1 cellular context compared by ENCODE assay signal in the genomic region with DNA sequence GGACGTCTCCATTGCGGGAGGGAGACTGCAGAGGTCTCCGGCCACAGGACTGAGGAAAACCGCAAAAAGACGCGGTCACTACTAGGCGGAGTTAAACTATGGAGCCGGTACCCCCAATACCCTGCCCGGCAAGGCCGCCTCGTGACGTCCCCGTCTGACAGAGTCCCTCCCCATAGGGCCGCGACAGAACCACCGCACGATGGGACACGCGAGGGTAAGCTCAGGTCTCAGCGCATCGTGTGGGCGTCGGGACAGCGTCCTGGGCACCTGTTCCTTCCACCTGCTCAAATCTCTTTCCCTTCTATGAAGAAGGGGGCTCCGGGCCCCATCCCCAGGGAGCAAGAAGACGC.
TF ChIP-seq lines count a peak whose summit lies in the region.

No MANE protein-coding gene starts in this region.

TF ChIP-seq in HepG2, 621 proteins besides CTCF, POLR2A, EP300 and RAD21 (continued from another document and continues in another):
- TF ChIP-seq, protein P1, sequence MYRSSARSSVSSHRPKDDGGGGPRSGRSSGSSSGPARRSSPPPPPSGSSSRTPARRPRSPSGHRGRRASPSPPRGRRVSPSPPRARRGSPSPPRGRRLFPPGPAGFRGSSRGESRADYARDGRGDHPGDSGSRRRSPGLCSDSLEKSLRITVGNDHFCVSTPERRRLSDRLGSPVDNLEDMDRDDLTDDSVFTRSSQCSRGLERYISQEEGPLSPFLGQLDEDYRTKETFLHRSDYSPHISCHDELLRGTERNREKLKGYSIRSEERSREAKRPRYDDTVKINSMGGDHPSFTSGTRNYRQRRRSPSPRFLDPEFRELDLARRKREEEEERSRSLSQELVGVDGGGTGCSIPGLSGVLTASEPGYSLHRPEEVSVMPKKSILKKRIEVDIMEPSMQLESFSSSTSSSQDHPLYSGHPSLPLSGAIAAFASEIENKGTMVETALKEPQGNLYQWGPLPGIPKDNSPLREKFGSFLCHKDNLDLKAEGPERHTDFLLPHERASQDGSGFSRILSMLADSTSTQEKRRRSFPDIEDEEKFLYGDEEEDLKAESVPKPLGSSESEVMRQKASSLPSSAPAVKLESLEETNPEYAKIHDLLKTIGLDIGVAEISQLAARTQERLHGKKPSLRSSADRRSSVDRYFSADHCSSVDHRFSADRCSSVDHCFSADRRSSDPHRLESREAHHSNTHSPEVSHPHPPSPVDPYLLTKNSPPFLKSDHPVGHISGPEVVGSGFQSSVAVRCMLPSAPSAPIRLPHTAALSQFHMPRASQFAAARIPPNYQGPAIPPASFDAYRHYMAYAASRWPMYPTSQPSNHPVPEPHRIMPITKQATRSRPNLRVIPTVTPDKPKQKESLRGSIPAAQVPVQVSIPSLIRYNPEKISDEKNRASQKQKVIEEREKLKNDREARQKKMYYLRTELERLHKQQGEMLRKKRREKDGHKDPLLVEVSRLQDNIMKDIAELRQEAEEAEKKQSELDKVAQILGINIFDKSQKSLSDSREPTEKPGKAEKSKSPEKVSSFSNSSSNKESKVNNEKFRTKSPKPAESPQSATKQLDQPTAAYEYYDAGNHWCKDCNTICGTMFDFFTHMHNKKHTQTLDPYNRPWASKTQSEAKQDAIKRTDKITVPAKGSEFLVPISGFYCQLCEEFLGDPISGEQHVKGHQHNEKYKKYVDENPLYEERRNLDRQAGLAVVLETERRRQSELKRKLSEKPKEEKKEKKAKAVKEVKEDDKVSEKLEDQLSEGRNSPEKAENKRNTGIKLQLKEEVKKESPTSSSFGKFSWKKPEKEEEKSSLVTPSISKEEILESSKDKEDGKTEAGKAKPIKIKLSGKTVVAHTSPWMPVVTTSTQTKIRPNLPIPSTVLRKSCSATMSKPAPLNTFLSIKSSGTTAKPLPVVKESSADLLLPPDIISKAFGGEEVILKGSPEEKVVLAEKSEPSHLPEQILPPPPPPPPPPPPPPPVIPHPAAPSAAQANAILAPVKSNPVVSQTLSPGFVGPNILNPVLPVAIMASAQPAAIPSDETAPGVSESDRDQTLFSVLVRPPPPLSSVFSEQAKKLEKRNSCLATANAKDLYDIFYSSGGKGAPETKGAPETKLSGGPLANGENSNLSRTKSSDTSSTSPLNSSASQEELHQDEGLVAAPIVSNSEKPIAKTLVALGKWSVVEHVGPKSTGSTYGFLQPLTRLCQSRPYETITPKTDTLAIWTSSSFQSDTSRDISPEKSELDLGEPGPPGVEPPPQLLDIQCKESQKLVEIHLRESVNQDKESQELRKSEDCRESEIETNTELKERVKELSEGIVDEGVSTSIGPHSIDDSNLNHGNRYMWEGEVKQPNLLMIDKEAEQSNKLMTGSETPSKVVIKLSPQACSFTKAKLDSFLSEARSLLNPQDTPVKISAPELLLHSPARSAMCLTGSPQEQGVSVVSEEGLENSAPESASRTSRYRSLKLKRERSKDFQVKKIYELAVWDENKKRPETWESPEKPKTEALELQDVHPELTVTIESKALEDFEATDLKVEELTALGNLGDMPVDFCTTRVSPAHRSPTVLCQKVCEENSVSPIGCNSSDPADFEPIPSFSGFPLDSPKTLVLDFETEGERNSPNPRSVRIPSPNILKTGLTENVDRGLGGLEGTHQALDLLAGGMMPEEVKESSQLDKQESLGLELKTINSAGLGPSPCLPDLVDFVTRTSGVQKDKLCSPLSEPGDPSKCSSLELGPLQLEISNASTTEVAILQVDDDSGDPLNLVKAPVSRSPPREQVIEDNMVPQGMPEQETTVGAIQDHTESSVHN (CRISPR knock-in tag; IDR thresholded peaks at IDR 0.05): no peak
- TF ChIP-seq ZNF660 (CRISPR knock-in tag; IDR thresholded peaks at IDR 0.05; ENCODE audit: borderline replicate concordance, low read depth) (no peak), KAT8 (CRISPR knock-in tag; IDR thresholded peaks at IDR 0.05) (no peak), ZNF556 (CRISPR knock-in tag; IDR thresholded peaks at IDR 0.05; ENCODE audit: borderline replicate concordance) (no peak), ZHX2 (IDR thresholded peaks at IDR 0.05; ENCODE audit: low read depth) (0 out of 2 replicates have a peak, but pooled peaks have one; percentile 36), ZHX2 (CRISPR knock-in tag; IDR thresholded peaks at IDR 0.05; ENCODE audit: borderline replicate concordance) (0 out of 2 replicates have a peak, but pooled peaks have one; percentile 16), RNF219 (CRISPR knock-in tag; IDR thresholded peaks at IDR 0.05) (0 out of 2 replicates have a peak, but pooled peaks have one; percentile 1), HIVEP1 (CRISPR knock-in tag; IDR thresholded peaks at IDR 0.05) (no peak), ZNF678 (CRISPR knock-in tag; IDR thresholded peaks at IDR 0.05) (no peak), WIZ (CRISPR knock-in tag; IDR thresholded peaks at IDR 0.05) (no peak), JUN (CRISPR knock-in tag; IDR thresholded peaks at IDR 0.05) (0 out of 2 replicates have a peak, but pooled peaks have one; percentile 9), SETDB1 (CRISPR knock-in tag; IDR thresholded peaks at IDR 0.05; ENCODE audit: borderline replicate concordance) (no peak), SNAPC5 (CRISPR knock-in tag; IDR thresholded peaks at IDR 0.05; ENCODE audit: borderline replicate concordance) (no peak), TRIM24 (CRISPR knock-in tag; IDR thresholded peaks at IDR 0.05) (0 out of 2 replicates have a peak, but pooled peaks have one; percentile 21), ZNF281 (CRISPR knock-in tag; IDR thresholded peaks at IDR 0.05; ENCODE audit: borderline replicate concordance) (no peak), ZFAT (CRISPR knock-in tag; conservative IDR thresholded peaks at IDR 0.05) (no peak)
- TF ChIP-seq, protein P2, sequence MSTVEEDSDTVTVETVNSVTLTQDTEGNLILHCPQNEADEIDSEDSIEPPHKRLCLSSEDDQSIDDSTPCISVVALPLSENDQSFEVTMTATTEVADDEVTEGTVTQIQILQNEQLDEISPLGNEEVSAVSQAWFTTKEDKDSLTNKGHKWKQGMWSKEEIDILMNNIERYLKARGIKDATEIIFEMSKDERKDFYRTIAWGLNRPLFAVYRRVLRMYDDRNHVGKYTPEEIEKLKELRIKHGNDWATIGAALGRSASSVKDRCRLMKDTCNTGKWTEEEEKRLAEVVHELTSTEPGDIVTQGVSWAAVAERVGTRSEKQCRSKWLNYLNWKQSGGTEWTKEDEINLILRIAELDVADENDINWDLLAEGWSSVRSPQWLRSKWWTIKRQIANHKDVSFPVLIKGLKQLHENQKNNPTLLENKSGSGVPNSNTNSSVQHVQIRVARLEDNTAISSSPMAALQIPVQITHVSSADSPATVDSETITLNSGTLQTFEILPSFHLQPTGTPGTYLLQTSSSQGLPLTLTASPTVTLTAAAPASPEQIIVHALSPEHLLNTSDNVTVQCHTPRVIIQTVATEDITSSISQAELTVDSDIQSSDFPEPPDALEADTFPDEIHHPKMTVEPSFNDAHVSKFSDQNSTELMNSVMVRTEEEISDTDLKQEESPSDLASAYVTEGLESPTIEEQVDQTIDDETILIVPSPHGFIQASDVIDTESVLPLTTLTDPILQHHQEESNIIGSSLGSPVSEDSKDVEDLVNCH (CRISPR knock-in tag; IDR thresholded peaks at IDR 0.05): 0 out of 2 replicates have a peak, but pooled peaks have one; percentile 40
